12 cellular contexts compared by ENCODE assay signal in genomic region chr5:173919443-173919842, GRCh38. TPM values are rescaled to one million over a fixed set of nuclear protein-coding genes. Genes with fewer than 3 reads are reported as not detected.
DNase-seq lines count a peak whose midpoint lies in the region; ATAC-seq and TF ChIP-seq lines count a peak whose summit lies in the region.
"Had no signal": no experiment of that assay in that cellular context is flagged by ENCODE, and none has a peak within 500 bp of the region (broad histone marks: within the 10 kb centered on the region; RNA-seq: fewer than 3 reads in every experiment).

No MANE protein-coding gene starts in this region.

- H3K27ac Mint-ChIP-seq in stimulated activated naive CD8-positive, alpha-beta T cell treated with anti-CD3 and anti-CD28 coated beads, Interleukin-15, amount 100 ng/mL, for 72 hours, result no peak overlapping the region

- H3K9me2 ChIP-seq in PC-9 (ENCODE audit: insufficient read depth), result no peaks in the 10 kb centered on the region

- H3K27me3 ChIP-seq in PC-9 (ENCODE audit: insufficient read depth, low read depth), result no peaks in the 10 kb centered on the region
- H3K27me3 ChIP-seq in rectal smooth muscle tissue (ENCODE audit: control insufficient read depth, insufficient read depth, low read length), result no peaks in the 10 kb centered on the region

- no peak overlapping the region for H3K9ac ChIP-seq in rectal smooth muscle tissue (ENCODE audit: low read length)

- no peak for TF ChIP-seq CTCF in PC-9 (conservative IDR thresholded peaks at IDR 0.05)

- ATAC-seq in esophagus mucosa (peak; percentile 23), GM21737 (IDR thresholded peaks at IDR 0.05; ENCODE audit: unreplicated experiment) (no peak)
- no peak for ATAC-seq in stimulated activated naive CD8-positive, alpha-beta T cell treated with anti-CD3 and anti-CD28 coated beads, Interleukin-15, amount 100 ng/mL, for 72 hours

- H3F3A ChIP-seq in PC-9 (ENCODE audit: insufficient read depth, low read depth), result peaks cover 15% of the 10 kb centered on the region; the same call in 1 of the 2 replicates

- no peak overlapping the region for H3K4me3 Mint-ChIP-seq in stimulated activated naive CD8-positive, alpha-beta T cell treated with anti-CD3 and anti-CD28 coated beads, Interleukin-15, amount 100 ng/mL, for 72 hours

- intact Hi-C loops in PC-9 (cut with micrococcal nuclease; ENCODE audit: unreplicated experiment), result loop anchor here (1.0 to 5.0 kb wide), 4 partner anchors 44 to 172 kb away; no protein-coding TSS in a partner anchor

- H3K27me3 Mint-ChIP-seq in stimulated activated naive CD8-positive, alpha-beta T cell treated with anti-CD3 and anti-CD28 coated beads, Interleukin-15, amount 100 ng/mL, for 72 hours, result no peaks in the 10 kb centered on the region

- H3K36me3 ChIP-seq in PC-9 (ENCODE audit: low read depth), result peaks cover 11% of the 10 kb centered on the region; the same call in 1 of the 2 replicates
- H3K36me3 ChIP-seq in rectal smooth muscle tissue (ENCODE audit: control insufficient read depth, insufficient read depth, low read length), result no peaks in the 10 kb centered on the region

- peak overlapping the region; percentile 97 for H3K4me2 ChIP-seq in PC-9

- DNase-seq in EH (ENCODE audit: low read depth), result peak; percentile 31
- DNase-seq in PC-9, result peak; percentile 17 to 88
- DNase-seq in COR-L47 (lab: John Stamatoyannopoulos, UW), result no peak
- DNase-seq in stimulated activated naive CD8-positive, alpha-beta T cell treated with anti-CD3 and anti-CD28 coated beads, Interleukin-15, amount 100 ng/mL, for 72 hours, result no peak
- DNase-seq in NCI-H146 treated with DMSO at 0.1 percent for 48 hours (lab: John Stamatoyannopoulos, UW; ENCODE audit: unreplicated experiment), result no peak
- DNase-seq: activated CD8-positive, alpha-beta memory T cell treated with anti-CD3 and anti-CD28 coated beads, Interleukin-2, amount 50 U/mL, for 4 hours; kidney; stimulated activated CD4-positive, alpha-beta T cell treated with anti-CD3 and anti-CD28 coated beads, Interleukin-15, amount 100 ng/mL, for 24 hours; trophoblast cell had no signal

- no TSS peak for BruUV-seq in PC-9 (replicated peaks; lab: Mats Ljungman, UMichigan)

- peak overlapping the region; percentile 79 for H3K4me3 ChIP-seq in PC-9
- H3K4me3 ChIP-seq in rectal smooth muscle tissue (ENCODE audit: low read length), result no peak overlapping the region

- no peaks in the 10 kb centered on the region for H3K9me3 ChIP-seq in PC-9 (ENCODE audit: insufficient read depth, low read depth)

- no peaks in the 10 kb centered on the region for H3K9me3 Mint-ChIP-seq in stimulated activated naive CD8-positive, alpha-beta T cell treated with anti-CD3 and anti-CD28 coated beads, Interleukin-15, amount 100 ng/mL, for 72 hours

- H4K20me1 ChIP-seq in PC-9 (ENCODE audit: insufficient read depth), result no peaks in the 10 kb centered on the region

- H3K4me1 ChIP-seq in PC-9 (replicated peaks; ENCODE audit: insufficient read depth), result peaks cover 29% of the 10 kb centered on the region
- peaks cover 37% of the 10 kb centered on the region for H3K4me1 ChIP-seq in rectal smooth muscle tissue (ENCODE audit: control insufficient read depth, insufficient read depth, low read length)

- H3K4me1 Mint-ChIP-seq in stimulated activated naive CD8-positive, alpha-beta T cell treated with anti-CD3 and anti-CD28 coated beads, Interleukin-15, amount 100 ng/mL, for 72 hours, result peaks cover 22% of the 10 kb centered on the region

- CTCF ChIA-PET in PC-9 (lab: Charles Lee), result no interaction called here

- H3K79me2 ChIP-seq in PC-9 (ENCODE audit: low read depth), result peaks cover 28% of the 10 kb centered on the region

- H3K27ac ChIP-seq in PC-9 (peak overlapping the region; percentile 86), rectal smooth muscle tissue (ENCODE audit: low read depth, low read length) (peak overlapping the region; percentile 47)

- POLR2A ChIA-PET in PC-9 (lab: Charles Lee; ENCODE audit: unreplicated experiment), result interaction anchor here (0.6 kb wide), 1 partner anchor 155 kb away, joined by 5 read pairs; no protein-coding TSS in a partner anchor

- no peak overlapping the region for H2AFZ ChIP-seq in PC-9

RNA-seq across cellular contexts. Expression of gene CPEB4, which starts 31.3 kb away (rescaled TPM):
- 11.6 and 15.4 TPM in 2 replicates for total RNA-seq in PC-9 (2021)
- 38.5 TPM for total RNA-seq in esophagus mucosa

Comparison
In these comparisons a context has a peak if more than half of its experiments do, and no peak if none do; other contexts are left out.
1. DNase-seq: peak in EH (single experiment) and PC-9 (2 of 2); none in COR-L47 (single experiment), stimulated activated naive CD8-positive, alpha-beta T cell treated with anti-CD3 and anti-CD28 coated beads, Interleukin-15, amount 100 ng/mL, for 72 hours (0 of 2) and NCI-H146 treated with DMSO at 0.1 percent for 48 hours (single experiment).